1 cellular context compared by ENCODE assay signal in genomic region chr19:41896581-41896942, GRCh38.
A peak's percentile ranks its signal among the peaks of the same experiment; 100 is the strongest.
TF ChIP-seq lines count a peak whose summit lies in the region.

No MANE protein-coding gene starts in this region.

TF ChIP-seq in HepG2, 621 proteins besides CTCF, POLR2A, EP300 and RAD21:
- TF ChIP-seq MATR3 (CRISPR knock-in tag; IDR thresholded peaks at IDR 0.05), result no peak
- TF ChIP-seq PCBP2 (optimal IDR thresholded peaks at IDR 0.05; ENCODE audit: low read depth, low read length, poor library complexity, severe bottlenecking), result peak; percentile 66
- TF ChIP-seq, protein P1, sequence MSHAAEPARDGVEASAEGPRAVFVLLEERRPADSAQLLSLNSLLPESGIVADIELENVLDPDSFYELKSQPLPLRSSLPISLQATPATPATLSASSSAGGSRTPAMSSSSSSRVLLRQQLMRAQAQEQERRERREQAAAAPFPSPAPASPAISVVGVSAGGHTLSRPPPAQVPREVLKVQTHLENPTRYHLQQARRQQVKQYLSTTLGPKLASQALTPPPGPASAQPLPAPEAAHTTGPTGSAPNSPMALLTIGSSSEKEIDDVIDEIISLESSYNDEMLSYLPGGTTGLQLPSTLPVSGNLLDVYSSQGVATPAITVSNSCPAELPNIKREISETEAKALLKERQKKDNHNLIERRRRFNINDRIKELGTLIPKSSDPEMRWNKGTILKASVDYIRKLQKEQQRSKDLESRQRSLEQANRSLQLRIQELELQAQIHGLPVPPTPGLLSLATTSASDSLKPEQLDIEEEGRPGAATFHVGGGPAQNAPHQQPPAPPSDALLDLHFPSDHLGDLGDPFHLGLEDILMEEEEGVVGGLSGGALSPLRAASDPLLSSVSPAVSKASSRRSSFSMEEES (CRISPR knock-in tag; IDR thresholded peaks at IDR 0.05), result no peak
- TF ChIP-seq ATRX (CRISPR knock-in tag; IDR thresholded peaks at IDR 0.05; ENCODE audit: borderline replicate concordance), result no peak
